ENCODE assay signal across 15 cellular contexts in genomic region chr5:109833946-109834345, GRCh38.
A peak's percentile ranks its signal among the peaks of the same experiment; 100 is the strongest.
DNase-seq lines count a peak whose midpoint lies in the region; ATAC-seq and TF ChIP-seq lines count a peak whose summit lies in the region.
"Had no signal": no experiment of that assay in that cellular context is flagged by ENCODE, and none has a peak within 500 bp of the region (broad histone marks: within the 10 kb centered on the region; RNA-seq: fewer than 3 reads in every experiment).

No MANE protein-coding gene starts in this region.

- DNase-seq in CD4-positive, CD25-positive, alpha-beta regulatory T cell = no peak
- DNase-seq in IMR-90 = peak; percentile 13
- no peak for DNase-seq in T-cell
- peak; percentile 46 for DNase-seq in fibroblast of mammary gland (ENCODE audit: low read depth)
- no peak for DNase-seq in nephron progenitor cell
- no peak for DNase-seq in right lobe of liver
- DNase-seq in Karpas-422 = no peak
- DNase-seq: AML-193, Calu3, DMS79, MG63, NCI-H1436, NCI-H2029 treated with DMSO at 0.1 percent for 48 hours, NCI-H510A had no signal

- H3K36me3 ChIP-seq in CD4-positive, CD25-positive, alpha-beta regulatory T cell (ENCODE audit: control insufficient read depth, insufficient read depth, low read length) = peaks cover 20% of the 10 kb centered on the region
- H3K36me3 ChIP-seq in IMR-90 (ENCODE audit: control insufficient read depth, insufficient read depth, low read length) (peaks cover 1% of the 10 kb centered on the region; the same call in 1 of the 2 replicates), right lobe of liver (peaks cover 0 to 5% (median 0%) of the 10 kb centered on the region in 4 donors), Karpas-422 (ENCODE audit: insufficient read depth, low read length) (no peaks in the 10 kb centered on the region)

- ATAC-seq in CD4-positive, CD25-positive, alpha-beta regulatory T cell (ENCODE audit: low read depth in 2 of 2) = no peak
- no peak for ATAC-seq in IMR-90 (ENCODE audit: low read depth)
- ATAC-seq in T-cell (replicated peaks in 1 of 4) = no peak
- no peak for ATAC-seq in right lobe of liver

- intact Hi-C loops in IMR-90 (cut with micrococcal nuclease) (no loop called here), right lobe of liver (cut with DNase I) (no loop called here)

- H4K91ac ChIP-seq in IMR-90 (ENCODE audit: insufficient read depth, low read depth, low read length) = peak overlapping the region; percentile 44; the same call in 1 of the 2 replicates

- no peaks in the 10 kb centered on the region for H3K9me3 ChIP-seq in CD4-positive, CD25-positive, alpha-beta regulatory T cell (ENCODE audit: control insufficient read depth in 2 of 2, low read length in 2 of 2)
- no peaks in the 10 kb centered on the region for H3K9me3 ChIP-seq in IMR-90 (ENCODE audit: control insufficient read depth, insufficient read depth, low read length)
- H3K9me3 ChIP-seq in right lobe of liver = no peaks in the 10 kb centered on the region
- H3K9me3 ChIP-seq in Karpas-422 (ENCODE audit: low read length) = no peaks in the 10 kb centered on the region
- H3K9me3 ChIP-seq: HAP-1, MG63 had no signal

- POLR2A ChIA-PET in IMR-90 (lab: Charles Lee; ENCODE audit: unreplicated experiment) = no interaction called here
- POLR2A ChIA-PET in T-cell (lab: Charles Lee) = no interaction called here

- no CpG with 5 or more reads among the region's 3 CpGs for WGBS in IMR-90 (ENCODE audit: extremely low coverage in 2 of 2, insufficient read length in 1 of 2), 2 experiments
- WGBS in right lobe of liver (ENCODE audit: insufficient coverage, low coverage, low lambda C conversion rate, missing lambda C conversion rate) = 86% methylated on average over 3 of the region's 3 CpGs

- H2AFZ ChIP-seq in IMR-90 (replicated peaks; ENCODE audit: low read length, poor library complexity) (no peak overlapping the region), Karpas-422 (ENCODE audit: low read length) (no peak overlapping the region)

- peaks cover 48% of the 10 kb centered on the region for H3K36me3 Mint-ChIP-seq in CD4-positive, CD25-positive, alpha-beta regulatory T cell
- peaks cover 63% of the 10 kb centered on the region for H3K36me3 Mint-ChIP-seq in T-cell
- H3K36me3 Mint-ChIP-seq in nephron progenitor cell (ENCODE audit: low read depth) = peaks cover 77% of the 10 kb centered on the region

- no peak overlapping the region for H3K27ac ChIP-seq in CD4-positive, CD25-positive, alpha-beta regulatory T cell (ENCODE audit: insufficient read depth, low read length, poor library complexity, severe bottlenecking)
- H3K27ac ChIP-seq in IMR-90 (ENCODE audit: insufficient read depth, low read length) = no peak overlapping the region
- no peak overlapping the region for H3K27ac ChIP-seq in right lobe of liver
- H3K27ac ChIP-seq in Karpas-422 (ENCODE audit: low read length) = no peak overlapping the region

- no peak overlapping the region for H2BK5ac ChIP-seq in IMR-90 (ENCODE audit: low read depth, low read length, poor library complexity, severe bottlenecking)

- no peak overlapping the region for H3K4me3 Mint-ChIP-seq in CD4-positive, CD25-positive, alpha-beta regulatory T cell
- H3K4me3 Mint-ChIP-seq in T-cell = no peak overlapping the region
- H3K4me3 Mint-ChIP-seq in nephron progenitor cell = no peak overlapping the region

- H2BK15ac ChIP-seq in IMR-90 (ENCODE audit: low read depth, low read length) = no peak overlapping the region

- no peak for TF ChIP-seq CTCF in IMR-90 (conservative IDR thresholded peaks at IDR 0.05; ENCODE audit: low read depth, low read length)
- TF ChIP-seq CTCF in fibroblast of mammary gland (conservative IDR thresholded peaks at IDR 0.05; ENCODE audit: control insufficient read depth, insufficient read depth, low read depth, low read length) = no peak
- no peak for TF ChIP-seq CTCF in nephron progenitor cell (IDR thresholded peaks at IDR 0.05)
- no peak for TF ChIP-seq CTCF in right lobe of liver (IDR thresholded peaks at IDR 0.05)

- H3K4me1 Mint-ChIP-seq in CD4-positive, CD25-positive, alpha-beta regulatory T cell = peaks cover 2 to 24% (median 16%) of the 10 kb centered on the region in 4 donors
- peaks cover 16 to 27% (median 23%) of the 10 kb centered on the region in 3 donors for H3K4me1 Mint-ChIP-seq in T-cell
- H3K4me1 Mint-ChIP-seq in nephron progenitor cell = peaks cover 37% of the 10 kb centered on the region

- H4K20me1 ChIP-seq in IMR-90 (ENCODE audit: insufficient read depth, low read length) (no peaks in the 10 kb centered on the region), Karpas-422 (ENCODE audit: insufficient read depth, low read depth, low read length) (no peaks in the 10 kb centered on the region)

- in situ Hi-C loops in IMR-90 (cut with MboI; ENCODE audit: low sequenced_read_pairs) = no loop called here

- TF ChIP-seq POLR2A in IMR-90 (IDR thresholded peaks at IDR 0.05; ENCODE audit: low read depth, low read length) = no peak
- TF ChIP-seq POLR2A in right lobe of liver (IDR thresholded peaks at IDR 0.05) = no peak

- no TSS peak for BruUV-seq in IMR-90 (replicated peaks; lab: Mats Ljungman, UMichigan)

- H2AK9ac ChIP-seq in IMR-90 (replicated peaks; ENCODE audit: low read depth, low read length, poor library complexity) = peak overlapping the region; percentile 33

- no peak overlapping the region for H3K14ac ChIP-seq in IMR-90 (replicated peaks; ENCODE audit: low read depth, low read length)

- H3K79me1 ChIP-seq in IMR-90 (ENCODE audit: low read depth in 1 of 2, low read length in 2 of 2) = peaks cover 0 to 7% of the 10 kb centered on the region in 2 experiments; a peak in 3 of 4 replicates

- H3K27me3 ChIP-seq in CD4-positive, CD25-positive, alpha-beta regulatory T cell (ENCODE audit: control insufficient read depth, insufficient read depth, low read length) = no peaks in the 10 kb centered on the region
- no peaks in the 10 kb centered on the region for H3K27me3 ChIP-seq in IMR-90 (ENCODE audit: control insufficient read depth, insufficient read depth, low read length)
- H3K27me3 ChIP-seq in right lobe of liver = no peaks in the 10 kb centered on the region
- H3K27me3 ChIP-seq in Karpas-422 (ENCODE audit: low read length) = no peaks in the 10 kb centered on the region
- H3K27me3 ChIP-seq: MG63 had no signal

- peaks cover 3% of the 10 kb centered on the region; the same call in 1 of the 2 replicates for H3K9me1 ChIP-seq in IMR-90 (ENCODE audit: insufficient read depth, low read length)

- no peaks in the 10 kb centered on the region for H3K79me2 ChIP-seq in Karpas-422 (ENCODE audit: low read length)

- no peak overlapping the region for H3K4me2 ChIP-seq in IMR-90 (ENCODE audit: low read depth, low read length)
- H3K4me2 ChIP-seq in Karpas-422 (ENCODE audit: low read depth, low read length, poor library complexity, severe bottlenecking) = no peak overlapping the region

- no peaks in the 10 kb centered on the region for H3K27me3 Mint-ChIP-seq in CD4-positive, CD25-positive, alpha-beta regulatory T cell
- H3K27me3 Mint-ChIP-seq in T-cell (no peaks in the 10 kb centered on the region), nephron progenitor cell (ENCODE audit: low read depth, poor library complexity) (no peaks in the 10 kb centered on the region)

- H2AK5ac ChIP-seq in IMR-90 (ENCODE audit: low read depth, low read length) = no peak overlapping the region

- H2BK20ac ChIP-seq in IMR-90 (ENCODE audit: low read depth, low read length) = no peak overlapping the region

- H2BK120ac ChIP-seq in IMR-90 (ENCODE audit: low read depth, low read length) = no peak overlapping the region

- H3K9me3 Mint-ChIP-seq in CD4-positive, CD25-positive, alpha-beta regulatory T cell = peaks cover 0 to 3% (median 0%) of the 10 kb centered on the region in 7 donors
- H3K9me3 Mint-ChIP-seq in T-cell (no peaks in the 10 kb centered on the region), nephron progenitor cell (peaks cover 34% of the 10 kb centered on the region)

- no peak overlapping the region for H4K5ac ChIP-seq in IMR-90 (ENCODE audit: low read depth, low read length)

- no peak overlapping the region for H3K23ac ChIP-seq in IMR-90 (ENCODE audit: low read depth, low read length)

- H3K4me3 ChIP-seq in CD4-positive, CD25-positive, alpha-beta regulatory T cell (ENCODE audit: low read depth, low read length) = no peak overlapping the region
- H3K4me3 ChIP-seq in IMR-90 (ENCODE audit: insufficient read depth, low read depth, low read length) (no peak overlapping the region), fibroblast of mammary gland (ENCODE audit: control insufficient read depth, low read depth, low read length) (no peak overlapping the region), right lobe of liver (no peak overlapping the region), Karpas-422 (ENCODE audit: low read length) (no peak overlapping the region)
- H3K4me3 ChIP-seq: HAP-1, MG63 had no signal

- no peak overlapping the region for H3K9ac ChIP-seq in IMR-90 (ENCODE audit: low read depth, low read length)
- no peak overlapping the region for H3K9ac ChIP-seq in Karpas-422 (ENCODE audit: low read length)

- 0 out of 2 replicates have a peak overlapping the region, but pooled peaks have one; percentile 16 for H3K4ac ChIP-seq in IMR-90 (ENCODE audit: low read depth, low read length)

- peak overlapping the region in 1 of 2 experiments; percentile 69; a peak in 1 of 4 replicates for H4K8ac ChIP-seq in IMR-90 (ENCODE audit: low read depth in 2 of 2, low read length in 2 of 2)

- CTCF ChIA-PET in IMR-90 (lab: Yijun Ruan, JAX) = no interaction called here
- CTCF ChIA-PET in T-cell (lab: Charles Lee) = no interaction called here

- H3K4me1 ChIP-seq in CD4-positive, CD25-positive, alpha-beta regulatory T cell (ENCODE audit: control insufficient read depth, insufficient read depth, low read length, poor library complexity, severe bottlenecking) = no peaks in the 10 kb centered on the region
- H3K4me1 ChIP-seq in IMR-90 (ENCODE audit: control insufficient read depth, insufficient read depth, low read length) = peaks cover 5% of the 10 kb centered on the region
- peaks cover 0 to 3% (median 0%) of the 10 kb centered on the region in 4 donors for H3K4me1 ChIP-seq in right lobe of liver
- no peaks in the 10 kb centered on the region for H3K4me1 ChIP-seq in Karpas-422 (ENCODE audit: low read length)
- H3K4me1 ChIP-seq: HAP-1 had no signal

- H3K18ac ChIP-seq in IMR-90 (ENCODE audit: low read depth, low read length) = no peak overlapping the region

- no peak overlapping the region for H3K56ac ChIP-seq in IMR-90 (ENCODE audit: extremely low read depth, insufficient read depth, low read length)

- peak overlapping the region in 2 of 3 donors; percentile 38 to 48 for H3K27ac Mint-ChIP-seq in CD4-positive, CD25-positive, alpha-beta regulatory T cell
- peak overlapping the region; percentile 19 to 41 for H3K27ac Mint-ChIP-seq in T-cell
- H3K27ac Mint-ChIP-seq in nephron progenitor cell = no peak overlapping the region

- H3K9me2 ChIP-seq in Karpas-422 (replicated peaks; ENCODE audit: insufficient read depth, low read length) = no peaks in the 10 kb centered on the region

- dilution Hi-C loops in IMR-90 (cut with HindIII; ENCODE audit: low sequenced_read_pairs, unreplicated experiment) = no loop called here

- TF ChIP-seq RAD21 in IMR-90 (IDR thresholded peaks at IDR 0.05; ENCODE audit: low read length) = no peak

TF ChIP-seq in IMR-90, 13 proteins besides CTCF, POLR2A, EP300 and RAD21 (continues in another document):
- no peak for TF ChIP-seq FOS (IDR thresholded peaks at IDR 0.05; ENCODE audit: low read depth, low read length)
- TF ChIP-seq CHD1 (IDR thresholded peaks at IDR 0.05; ENCODE audit: low read depth, low read length) = no peak
- TF ChIP-seq NFE2L2 (IDR thresholded peaks at IDR 0.05; ENCODE audit: low read depth, low read length) = no peak

Comparison
In these comparisons a context has a peak if more than half of its experiments do, and no peak if none do; other contexts are left out.
1. DNase-seq: peak in IMR-90 (single experiment) and fibroblast of mammary gland (single experiment); none in CD4-positive, CD25-positive, alpha-beta regulatory T cell (0 of 3), T-cell (0 of 34), nephron progenitor cell (single experiment), right lobe of liver (0 of 3) and Karpas-422 (single experiment).